Comparison of ENCODE assay signal across 8 cellular contexts in the genomic region with DNA sequence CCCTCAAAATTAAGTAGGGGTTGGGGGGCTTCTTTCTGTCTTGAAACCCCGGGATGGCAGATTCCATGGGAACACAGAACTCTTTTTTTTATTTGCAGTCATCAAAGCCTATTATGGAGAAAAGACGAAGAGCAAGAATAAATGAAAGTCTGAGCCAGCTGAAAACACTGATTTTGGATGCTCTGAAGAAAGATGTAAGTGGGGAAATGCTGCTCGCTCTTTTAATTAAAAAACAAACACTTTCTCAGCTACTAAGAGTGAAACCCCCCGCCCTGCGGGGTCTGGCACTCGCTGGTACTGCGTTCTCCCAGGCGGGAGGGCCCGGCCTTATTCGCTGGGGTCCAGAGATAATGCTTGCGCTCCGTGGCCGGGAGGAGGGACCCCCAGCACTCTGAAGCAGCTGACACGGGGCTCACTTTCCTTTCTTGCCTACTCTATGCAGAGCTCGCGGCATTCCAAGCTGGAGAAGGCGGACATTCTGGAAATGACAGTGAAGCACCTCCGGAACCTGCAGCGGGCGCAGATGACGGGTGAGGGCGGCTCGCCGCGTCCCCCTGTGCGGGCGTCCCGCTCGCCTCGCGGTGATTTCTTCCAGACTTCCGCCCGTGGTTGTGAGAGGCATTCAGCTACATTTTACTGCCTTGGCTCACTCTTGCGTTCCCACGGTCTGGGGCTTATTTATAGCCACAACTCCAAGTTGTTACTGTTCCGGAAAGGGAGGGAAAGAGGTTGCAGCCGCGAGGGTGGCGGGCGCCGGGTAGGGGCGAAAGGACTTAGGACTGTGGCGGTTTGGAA. TPM values are rescaled to one million over a fixed set of nuclear protein-coding genes. Genes with fewer than 3 reads are reported as not detected.
DNase-seq lines count a peak whose midpoint lies in the region; ATAC-seq and TF ChIP-seq lines count a peak whose summit lies in the region.

No MANE protein-coding gene starts in this region.

- no peaks in the 10 kb centered on the region for H3K9me2 ChIP-seq in GM23338 (ENCODE audit: insufficient read depth)

- peaks cover 35% of the 10 kb centered on the region for H3K27me3 Mint-ChIP-seq in GM23338 (ENCODE audit: insufficient read depth, low read depth, poor library complexity)

- peaks cover 23% of the 10 kb centered on the region for H3K27me3 ChIP-seq in GM23338 (ENCODE audit: insufficient read depth)

- ATAC-seq in GM23338 (peak; percentile 1), SK-N-SH treated with all-trans-retinoic acid at 6 μM for 48 hours (peak; percentile 1), HG02763 (IDR thresholded peaks at IDR 0.05; ENCODE audit: unreplicated experiment) (no peak), HG03342 (IDR thresholded peaks at IDR 0.05; ENCODE audit: unreplicated experiment) (no peak)

- TF ChIP-seq CTCF in AG04449 (IDR thresholded peaks at IDR 0.05; ENCODE audit: insufficient read depth, low read length, missing control alignments) (no peak), GM23338 (conservative IDR thresholded peaks at IDR 0.05; ENCODE audit: low read depth in 2 of 2) (no peak)

- H3K9me3 Mint-ChIP-seq in GM23338: no peaks in the 10 kb centered on the region

- peaks cover 12% of the 10 kb centered on the region for H3K79me2 ChIP-seq in GM23338 (replicated peaks; ENCODE audit: insufficient read depth)

- no peaks in the 10 kb centered on the region for H3K36me3 ChIP-seq in GM23338 (ENCODE audit: insufficient read depth)

- peak overlapping the region; percentile 40; the same call in 1 of the 2 replicates for H3K27ac ChIP-seq in GM23338 (ENCODE audit: low read depth)

- H2AFZ ChIP-seq in GM23338: no peak overlapping the region

- DNase-seq in AG04449 (ENCODE audit: low read depth, low spot score): no peak
- DNase-seq in GM23338 (ENCODE audit: low spot score): peak; percentile 74
- peak; percentile 37 for DNase-seq in central memory CD4-positive, alpha-beta T cell
- peak; percentile 65 for DNase-seq in kidney tubule cell (ENCODE audit: low spot score)
- DNase-seq in stimulated activated CD8-positive, alpha-beta memory T cell treated with anti-CD3 and anti-CD28 coated beads, Interleukin-4, amount 100 ng/mL, for 48 hours: peak; percentile 45

- H4K20me1 ChIP-seq in GM23338 (replicated peaks; ENCODE audit: insufficient read depth): no peaks in the 10 kb centered on the region; the same call in 1 of the 2 replicates

- CTCF ChIA-PET in AG04449 (lab: Yijun Ruan, JAX): interaction anchor here (0.7 to 9.1 kb wide), 6 partner anchors 179 to 534 kb away, joined by 3 to 100 read pairs (median 4); no protein-coding TSS in a partner anchor

- H3K4me1 ChIP-seq in GM23338 (ENCODE audit: insufficient read depth): peaks cover 42% of the 10 kb centered on the region

- peak overlapping the region; percentile 74; the same call in 1 of the 2 replicates for H3K27ac Mint-ChIP-seq in GM23338

- H3K4me1 Mint-ChIP-seq in GM23338: peaks cover 46% of the 10 kb centered on the region

- peak overlapping the region; percentile 86 for H3K4me2 ChIP-seq in GM23338

- H3K36me3 Mint-ChIP-seq in GM23338 (ENCODE audit: low read depth): peaks cover 21% of the 10 kb centered on the region

- peak overlapping the region; percentile 73 for H3K4me3 ChIP-seq in AG04449 (ENCODE audit: low read depth, low read length)
- peak overlapping the region; percentile 78 for H3K4me3 ChIP-seq in GM23338

- POLR2A ChIA-PET in AG04449 (lab: Yijun Ruan, JAX): interaction anchor here (0.6 to 2.7 kb wide), 7 partner anchors 47 to 467 kb away, joined by 3 to 21 read pairs (median 3); no protein-coding TSS in a partner anchor

- H3F3A ChIP-seq in GM23338 (replicated peaks; ENCODE audit: low read depth): peaks cover 17% of the 10 kb centered on the region

- peak overlapping the region; percentile 89 for H3K4me3 Mint-ChIP-seq in GM23338

TF ChIP-seq in GM23338, 12 proteins besides CTCF, POLR2A, EP300 and RAD21 (continues in another document):
- no peak for TF ChIP-seq POLR2AphosphoS5 (IDR thresholded peaks at IDR 0.05; ENCODE audit: low read depth)
- TF ChIP-seq EZH2 (IDR thresholded peaks at IDR 0.05; ENCODE audit: low read depth, unreplicated experiment): no peak
- no peak for TF ChIP-seq ETS1 (IDR thresholded peaks at IDR 0.05)
- no peak for TF ChIP-seq ZNF331 (CRISPR knock-in tag; IDR thresholded peaks at IDR 0.05; ENCODE audit: low read depth)

TF ChIP-seq in SK-N-SH treated with all-trans-retinoic acid at 6 μM for 48 hours, 23 proteins besides CTCF, POLR2A, EP300 and RAD21:
- TF ChIP-seq ZFP30 (CRISPR knock-in tag; IDR thresholded peaks at IDR 0.05) (0 out of 2 replicates have a peak, but pooled peaks have one; percentile 21), CSDC2 (CRISPR knock-in tag; IDR thresholded peaks at IDR 0.05) (no peak), GLIS3 (CRISPR knock-in tag; IDR thresholded peaks at IDR 0.05) (peak; percentile 2; the same call in 1 of the 2 replicates), TOX (CRISPR knock-in tag; IDR thresholded peaks at IDR 0.05; ENCODE audit: borderline replicate concordance) (no peak), RARB (CRISPR knock-in tag; IDR thresholded peaks at IDR 0.05) (peak; percentile 16; the same call in 1 of the 2 replicates), ZNF8 (CRISPR knock-in tag; IDR thresholded peaks at IDR 0.05) (peak; percentile 7; the same call in 1 of the 2 replicates), ZNF70 (CRISPR knock-in tag; IDR thresholded peaks at IDR 0.05) (no peak), ZC3H10 (CRISPR knock-in tag; IDR thresholded peaks at IDR 0.05) (peak; percentile 78), CREB5 (CRISPR knock-in tag; IDR thresholded peaks at IDR 0.05; ENCODE audit: low read depth) (peak; percentile 64; the same call in 1 of the 2 replicates), BACH2 (CRISPR knock-in tag; IDR thresholded peaks at IDR 0.05; ENCODE audit: borderline replicate concordance) (no peak), ZNF565 (CRISPR knock-in tag; conservative IDR thresholded peaks at IDR 0.05; ENCODE audit: low read depth) (0 out of 2 replicates have a peak, but pooled peaks have one; percentile 63)
- TF ChIP-seq, protein P1, sequence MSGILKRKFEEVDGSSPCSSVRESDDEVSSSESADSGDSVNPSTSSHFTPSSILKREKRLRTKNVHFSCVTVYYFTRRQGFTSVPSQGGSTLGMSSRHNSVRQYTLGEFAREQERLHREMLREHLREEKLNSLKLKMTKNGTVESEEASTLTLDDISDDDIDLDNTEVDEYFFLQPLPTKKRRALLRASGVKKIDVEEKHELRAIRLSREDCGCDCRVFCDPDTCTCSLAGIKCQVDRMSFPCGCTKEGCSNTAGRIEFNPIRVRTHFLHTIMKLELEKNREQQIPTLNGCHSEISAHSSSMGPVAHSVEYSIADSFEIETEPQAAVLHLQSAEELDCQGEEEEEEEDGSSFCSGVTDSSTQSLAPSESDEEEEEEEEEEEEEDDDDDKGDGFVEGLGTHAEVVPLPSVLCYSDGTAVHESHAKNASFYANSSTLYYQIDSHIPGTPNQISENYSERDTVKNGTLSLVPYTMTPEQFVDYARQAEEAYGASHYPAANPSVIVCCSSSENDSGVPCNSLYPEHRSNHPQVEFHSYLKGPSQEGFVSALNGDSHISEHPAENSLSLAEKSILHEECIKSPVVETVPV (CRISPR knock-in tag; IDR thresholded peaks at IDR 0.05): 0 out of 2 replicates have a peak, but pooled peaks have one; percentile 14

RNA-seq across cellular contexts. Expression of gene HES1, which starts 0.8 kb away (rescaled TPM):
- total RNA-seq in GM23338 (2014; rRNA removed; shearing (Covaris generic)): 40.3 and 42.7 TPM in 2 replicates
- 59.3 and 60.8 TPM in 2 replicates for polyA plus RNA-seq in GM23338 (2016; fragmentation: Nextera tagmentation; extraction: Ambion mirVana)

Comparison
In these comparisons a context has a peak if more than half of its experiments do, and no peak if none do; other contexts are left out.
1. ATAC-seq: peak in GM23338 (single experiment) and SK-N-SH treated with all-trans-retinoic acid at 6 μM for 48 hours (single experiment); none in HG02763 (single experiment) and HG03342 (single experiment).